In genomic region chr2:239035361-239035814, GRCh38 we compare ENCODE assay signal across 8 cellular contexts.
DNase-seq lines count a peak whose midpoint lies in the region; ATAC-seq and TF ChIP-seq lines count a peak whose summit lies in the region.

No MANE protein-coding gene starts in this region.

- peak; percentile 85 for TF ChIP-seq CTCF in CD8-positive, alpha-beta T cell (IDR thresholded peaks at IDR 0.05)
- TF ChIP-seq CTCF in mammary epithelial cell (conservative IDR thresholded peaks at IDR 0.05 in 1 of 2, IDR thresholded peaks at IDR 0.05 in 1 of 2; ENCODE audit: extremely low read depth in 1 of 2, insufficient read depth in 1 of 2, low read depth in 1 of 2, low read length in 2 of 2) = peak; percentile 37 to 89

- in situ Hi-C loops in mammary epithelial cell (cut with MboI; ENCODE audit: low sequenced_read_pairs in 2 of 2) = loop anchor here in 1 of 2 donors (25.0 kb wide), 1 partner anchor 952 kb away; no protein-coding TSS in a partner anchor

- H3K4me3 ChIP-seq in CD8-positive, alpha-beta T cell (ENCODE audit: low read depth, low read length) = no peak overlapping the region
- H3K4me3 ChIP-seq in mammary epithelial cell (replicated peaks in 1 of 3; ENCODE audit: insufficient read depth in 1 of 3, low read depth in 2 of 3, low read length in 3 of 3) = no peak overlapping the region

- no peak overlapping the region for H3K4me2 ChIP-seq in mammary epithelial cell (ENCODE audit: insufficient read depth, low read depth, low read length)

- BruUV-seq in mammary epithelial cell (replicated peaks; lab: Mats Ljungman, UMichigan) = no TSS peak

- WGBS in mammary epithelial cell (ENCODE audit: low coverage, missing lambda C conversion rate) = 20% methylated on average over 1 of the region's 29 CpGs

- no peaks in the 10 kb centered on the region for H4K20me1 ChIP-seq in mammary epithelial cell (ENCODE audit: insufficient read depth, low read length)

- H3K4me3 Mint-ChIP-seq in CD8-positive, alpha-beta T cell = no peak overlapping the region

- no peaks in the 10 kb centered on the region for H3K4me1 ChIP-seq in CD8-positive, alpha-beta T cell (ENCODE audit: insufficient read depth, low read length)
- H3K4me1 ChIP-seq in mammary epithelial cell (ENCODE audit: insufficient read depth, low read length) = no peaks in the 10 kb centered on the region

- DNase-seq in CD8-positive, alpha-beta T cell = peak; percentile 43 to 79 (median 62)
- DNase-seq in mammary epithelial cell (no peak), left kidney (ENCODE audit: low read depth, low spot score) (peak; percentile 32), foreskin melanocyte (no peak)
- DNase-seq in stimulated activated CD4-positive, alpha-beta T cell treated with anti-CD3 and anti-CD28 coated beads, TNF-alpha, amount 100 ng/mL, for 4 hours (ENCODE audit: low read depth in 3 of 3) = peak; percentile 24 to 50 (median 42)

- H3K9ac ChIP-seq in mammary epithelial cell (ENCODE audit: insufficient read depth, low read length) = no peak overlapping the region

- no peaks in the 10 kb centered on the region for H3K36me3 Mint-ChIP-seq in CD8-positive, alpha-beta T cell

- CTCF ChIA-PET in CD8-positive, alpha-beta T cell (lab: Charles Lee) = interaction anchor here (0.6 to 2.5 kb wide), 7 partner anchors 67 to 1109 kb away, joined by 3 to 12 read pairs (median 3); no protein-coding TSS in a partner anchor
- CTCF ChIA-PET in mammary epithelial cell (lab: Charles Lee; ENCODE audit: low non-redundant PET) = no interaction called here

- POLR2A ChIA-PET in CD8-positive, alpha-beta T cell (lab: Charles Lee) = no interaction called here

- H3K9me3 ChIP-seq in CD8-positive, alpha-beta T cell (ENCODE audit: low read length) = no peaks in the 10 kb centered on the region
- H3K9me3 ChIP-seq in mammary epithelial cell (replicated peaks; ENCODE audit: insufficient read depth, low read length) = no peaks in the 10 kb centered on the region

- no peaks in the 10 kb centered on the region for H3K4me1 Mint-ChIP-seq in CD8-positive, alpha-beta T cell (ENCODE audit: low read depth)

- H2AFZ ChIP-seq in mammary epithelial cell (ENCODE audit: low read depth, low read length) = no peak overlapping the region

- no peaks in the 10 kb centered on the region for H3K36me3 ChIP-seq in CD8-positive, alpha-beta T cell (ENCODE audit: insufficient read depth, low read length)
- H3K36me3 ChIP-seq in mammary epithelial cell (ENCODE audit: insufficient read depth, low read length) = no peaks in the 10 kb centered on the region

- dilution Hi-C loops in mammary epithelial cell (cut with HindIII; ENCODE audit: low sequenced_read_pairs) = no loop called here

- H3K27ac Mint-ChIP-seq in CD8-positive, alpha-beta T cell = no peak overlapping the region

- peaks cover 7% of the 10 kb centered on the region for H3K27me3 Mint-ChIP-seq in CD8-positive, alpha-beta T cell (ENCODE audit: low read depth)

- no peaks in the 10 kb centered on the region for H3K27me3 ChIP-seq in CD8-positive, alpha-beta T cell (ENCODE audit: insufficient read depth, low read length)
- peaks cover 9% of the 10 kb centered on the region for H3K27me3 ChIP-seq in mammary epithelial cell (ENCODE audit: insufficient read depth, low read length)

- ATAC-seq in CD8-positive, alpha-beta T cell = peak; percentile 91
- ATAC-seq in HG03025 (IDR thresholded peaks at IDR 0.05; ENCODE audit: low FRiP score, unreplicated experiment) (peak; percentile 57), HG03565 (IDR thresholded peaks at IDR 0.05; ENCODE audit: unreplicated experiment) (no peak)
- ATAC-seq in activated CD4-positive, CD25-positive, alpha-beta regulatory T cell treated with anti-CD3 and anti-CD28 coated beads, Interleukin-2, amount 50 U/mL, for 24 hours = peak; percentile 61 to 79

- intact Hi-C loops in CD8-positive, alpha-beta T cell (cut with DNase I, micrococcal nuclease) = loop anchor here in 1 of 2 experiments (1.0 to 5.0 kb wide), 4 partner anchors 232 to 956 kb away; no protein-coding TSS in a partner anchor
- intact Hi-C loops in mammary epithelial cell (cut with micrococcal nuclease) = loop anchor here (1.0 to 10.0 kb wide), 3 partner anchors 71 to 956 kb away; no protein-coding TSS in a partner anchor

- no peaks in the 10 kb centered on the region for H3K79me2 ChIP-seq in mammary epithelial cell (ENCODE audit: insufficient read depth, low read length)

- H3K9me3 Mint-ChIP-seq in CD8-positive, alpha-beta T cell = no peaks in the 10 kb centered on the region

- no peak overlapping the region for H3K27ac ChIP-seq in CD8-positive, alpha-beta T cell (ENCODE audit: low read depth, low read length)
- no peak overlapping the region for H3K27ac ChIP-seq in mammary epithelial cell (ENCODE audit: insufficient read depth, low read depth, low read length)

Comparison
In these comparisons a context has a peak if more than half of its experiments do, and no peak if none do; other contexts are left out.
1. DNase-seq: peak in CD8-positive, alpha-beta T cell (7 of 7), left kidney (single experiment) and stimulated activated CD4-positive, alpha-beta T cell treated with anti-CD3 and anti-CD28 coated beads, TNF-alpha, amount 100 ng/mL, for 4 hours (3 of 3); none in mammary epithelial cell (single experiment) and foreskin melanocyte (single experiment).